ENCODE assay signal across 31 cellular contexts in the genomic region with DNA sequence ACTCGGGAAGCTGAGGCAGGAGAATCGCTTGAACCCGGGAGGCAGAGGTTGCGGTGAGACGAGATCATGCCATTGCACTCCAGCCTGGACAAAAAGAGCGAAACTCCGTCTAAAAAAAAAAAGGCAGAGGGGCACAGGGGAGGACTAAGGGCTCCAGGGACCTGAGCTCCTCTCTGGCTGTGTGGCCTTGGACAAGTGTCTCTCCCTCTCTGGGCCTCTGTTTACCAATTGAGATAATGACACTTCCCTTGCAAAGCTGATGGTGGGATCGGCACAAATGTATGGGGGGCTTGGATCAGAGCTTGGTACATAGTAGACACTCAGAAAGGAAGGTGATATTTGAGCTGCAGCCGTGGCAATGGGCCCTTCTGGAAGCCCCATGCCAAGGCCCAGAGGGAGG. TPM values are rescaled to one million over a fixed set of nuclear protein-coding genes. Genes with fewer than 3 reads are reported as not detected.
DNase-seq lines count a peak whose midpoint lies in the region; ATAC-seq and FAIRE-seq lines count a peak whose summit lies in the region.
"Had no signal": no experiment of that assay in that cellular context is flagged by ENCODE, and none has a peak within 500 bp of the region (broad histone marks: within the 10 kb centered on the region; RNA-seq: fewer than 3 reads in every experiment).

No MANE protein-coding gene starts in this region.

- H3K27ac Mint-ChIP-seq in activated naive CD4-positive, alpha-beta T cell treated with anti-CD3 and anti-CD28 coated beads for 36 hours: peak overlapping the region; percentile 60
- peak overlapping the region; percentile 69 for H3K27ac Mint-ChIP-seq in activated T-helper 1 cell treated with anti-CD3 and anti-CD28 coated beads, Interleukin-12 subunit alpha, Interleukin-12 subunit beta, Interleukin-2, Interleukin-4 antibody, amounts not matched to agents 30 ng/mL and 10 ng/mL and 1 ng/mL, durations not matched to agents 14 hours and 24 hours and 36 hours
- peak overlapping the region in 6 of 10 donors; percentile 2 to 89 (median 49) for H3K27ac Mint-ChIP-seq in naive thymus-derived CD8-positive, alpha-beta T cell
- H3K27ac Mint-ChIP-seq in stimulated activated naive B cell treated with anti-CD40 and anti-IgM and Interleukin-4, amounts not matched to agents 10 μg/mL and 1 μg/mL and 100 μg/mL, for 72 hours: no peak overlapping the region
- H3K27ac Mint-ChIP-seq: stimulated activated naive CD8-positive, alpha-beta T cell treated with anti-CD3 and anti-CD28 coated beads, Interleukin-15, Interleukin-2, amounts not matched to agents 100 ng/mL and 50 ng/mL, for 24 hours had no signal

- intact Hi-C loops in activated naive CD4-positive, alpha-beta T cell treated with anti-CD3 and anti-CD28 coated beads for 36 hours (cut with micrococcal nuclease): no loop called here
- intact Hi-C loops in activated T-helper 1 cell treated with anti-CD3 and anti-CD28 coated beads, Interleukin-12 subunit alpha, Interleukin-12 subunit beta, Interleukin-2, Interleukin-4 antibody, amounts not matched to agents 30 ng/mL and 10 ng/mL and 1 ng/mL, durations not matched to agents 14 hours and 24 hours and 36 hours (cut with micrococcal nuclease): no loop called here

- no peaks in the 10 kb centered on the region for H3K9me3 Mint-ChIP-seq in activated naive CD4-positive, alpha-beta T cell treated with anti-CD3 and anti-CD28 coated beads for 36 hours
- no peaks in the 10 kb centered on the region for H3K9me3 Mint-ChIP-seq in activated T-helper 1 cell treated with anti-CD3 and anti-CD28 coated beads, Interleukin-12 subunit alpha, Interleukin-12 subunit beta, Interleukin-2, Interleukin-4 antibody, amounts not matched to agents 30 ng/mL and 10 ng/mL and 1 ng/mL, durations not matched to agents 14 hours and 24 hours and 36 hours
- H3K9me3 Mint-ChIP-seq in naive thymus-derived CD8-positive, alpha-beta T cell: no peaks in the 10 kb centered on the region
- no peaks in the 10 kb centered on the region for H3K9me3 Mint-ChIP-seq in stimulated activated naive B cell treated with anti-CD40 and anti-IgM and Interleukin-4, amounts not matched to agents 10 μg/mL and 1 μg/mL and 100 μg/mL, for 72 hours
- H3K9me3 Mint-ChIP-seq: IgD-negative memory B cell; immature natural killer cell; stimulated activated naive CD8-positive, alpha-beta T cell treated with anti-CD3 and anti-CD28 coated beads, Interleukin-15, Interleukin-2, amounts not matched to agents 100 ng/mL and 50 ng/mL, for 24 hours had no signal

- no peak for ATAC-seq in naive thymus-derived CD8-positive, alpha-beta T cell
- no peak for ATAC-seq in stimulated activated naive B cell treated with anti-CD40 and anti-IgM and Interleukin-4, amounts not matched to agents 10 μg/mL and 1 μg/mL and 100 μg/mL, for 72 hours (replicated peaks)
- ATAC-seq: gastrocnemius medialis, GM12878, left colon had no signal

- no peak overlapping the region for H3K4me3 Mint-ChIP-seq in activated naive CD4-positive, alpha-beta T cell treated with anti-CD3 and anti-CD28 coated beads for 36 hours
- H3K4me3 Mint-ChIP-seq in activated T-helper 1 cell treated with anti-CD3 and anti-CD28 coated beads, Interleukin-12 subunit alpha, Interleukin-12 subunit beta, Interleukin-2, Interleukin-4 antibody, amounts not matched to agents 30 ng/mL and 10 ng/mL and 1 ng/mL, durations not matched to agents 14 hours and 24 hours and 36 hours: peak overlapping the region; percentile 48
- H3K4me3 Mint-ChIP-seq in naive thymus-derived CD8-positive, alpha-beta T cell: peak overlapping the region in 6 of 10 donors; percentile 17 to 55 (median 30)
- H3K4me3 Mint-ChIP-seq in stimulated activated naive B cell treated with anti-CD40 and anti-IgM and Interleukin-4, amounts not matched to agents 10 μg/mL and 1 μg/mL and 100 μg/mL, for 72 hours: no peak overlapping the region
- H3K4me3 Mint-ChIP-seq: stimulated activated naive CD8-positive, alpha-beta T cell treated with anti-CD3 and anti-CD28 coated beads, Interleukin-15, Interleukin-2, amounts not matched to agents 100 ng/mL and 50 ng/mL, for 24 hours had no signal

- POLR2A ChIA-PET in naive thymus-derived CD8-positive, alpha-beta T cell (lab: Charles Lee): interaction anchor here (0.7 kb wide), 1 partner anchor 75 kb away, joined by 3 read pairs; no protein-coding TSS in a partner anchor

- no peaks in the 10 kb centered on the region for H3K4me1 Mint-ChIP-seq in activated naive CD4-positive, alpha-beta T cell treated with anti-CD3 and anti-CD28 coated beads for 36 hours (ENCODE audit: low read depth)
- H3K4me1 Mint-ChIP-seq in activated T-helper 1 cell treated with anti-CD3 and anti-CD28 coated beads, Interleukin-12 subunit alpha, Interleukin-12 subunit beta, Interleukin-2, Interleukin-4 antibody, amounts not matched to agents 30 ng/mL and 10 ng/mL and 1 ng/mL, durations not matched to agents 14 hours and 24 hours and 36 hours (ENCODE audit: low read depth): no peaks in the 10 kb centered on the region
- H3K4me1 Mint-ChIP-seq in naive thymus-derived CD8-positive, alpha-beta T cell: peaks cover 0 to 13% (median 5%) of the 10 kb centered on the region in 4 donors
- H3K4me1 Mint-ChIP-seq in stimulated activated naive B cell treated with anti-CD40 and anti-IgM and Interleukin-4, amounts not matched to agents 10 μg/mL and 1 μg/mL and 100 μg/mL, for 72 hours: no peaks in the 10 kb centered on the region
- H3K4me1 Mint-ChIP-seq: immature natural killer cell had no signal

- no peak for FAIRE-seq in RCC 7860 (lab: Jason Lieb, UNC)
- FAIRE-seq: astrocyte, endometrium, GM12878 had no signal

- H3K4me3 ChIP-seq in H7 (ENCODE audit: insufficient read depth, low read depth, low read length): no peak overlapping the region
- H3K4me3 ChIP-seq: gastrocnemius medialis, GM12878, HAP-1, hepatocyte, PC-9, thoracic aorta, uterus had no signal

- no peaks in the 10 kb centered on the region for H3K27me3 Mint-ChIP-seq in activated naive CD4-positive, alpha-beta T cell treated with anti-CD3 and anti-CD28 coated beads for 36 hours (ENCODE audit: low read depth)
- H3K27me3 Mint-ChIP-seq in activated T-helper 1 cell treated with anti-CD3 and anti-CD28 coated beads, Interleukin-12 subunit alpha, Interleukin-12 subunit beta, Interleukin-2, Interleukin-4 antibody, amounts not matched to agents 30 ng/mL and 10 ng/mL and 1 ng/mL, durations not matched to agents 14 hours and 24 hours and 36 hours (ENCODE audit: insufficient read depth): no peaks in the 10 kb centered on the region
- peaks cover 0 to 3% (median 0%) of the 10 kb centered on the region in 5 donors for H3K27me3 Mint-ChIP-seq in naive thymus-derived CD8-positive, alpha-beta T cell
- peaks cover 13 to 29% of the 10 kb centered on the region in 2 donors for H3K27me3 Mint-ChIP-seq in stimulated activated naive B cell treated with anti-CD40 and anti-IgM and Interleukin-4, amounts not matched to agents 10 μg/mL and 1 μg/mL and 100 μg/mL, for 72 hours
- H3K27me3 Mint-ChIP-seq: IgD-negative memory B cell; stimulated activated naive CD8-positive, alpha-beta T cell treated with anti-CD3 and anti-CD28 coated beads, Interleukin-15, Interleukin-2, amounts not matched to agents 100 ng/mL and 50 ng/mL, for 24 hours had no signal

- no peaks in the 10 kb centered on the region for H3K36me3 ChIP-seq in H7 (replicated peaks; ENCODE audit: control insufficient read depth, insufficient read depth, low read length)
- H3K36me3 ChIP-seq: gastrocnemius medialis, HAP-1, thoracic aorta, uterus had no signal

- CTCF ChIA-PET in activated naive CD4-positive, alpha-beta T cell treated with anti-CD3 and anti-CD28 coated beads for 36 hours (lab: Charles Lee): interaction anchor here (0.6 to 1.5 kb wide), 5 partner anchors 11 to 204 kb away, joined by 3 to 6 read pairs (median 5); partner anchors contain the start of gene KDELR1

- H3K36me3 Mint-ChIP-seq in activated naive CD4-positive, alpha-beta T cell treated with anti-CD3 and anti-CD28 coated beads for 36 hours (ENCODE audit: low read depth): no peaks in the 10 kb centered on the region
- H3K36me3 Mint-ChIP-seq in activated T-helper 1 cell treated with anti-CD3 and anti-CD28 coated beads, Interleukin-12 subunit alpha, Interleukin-12 subunit beta, Interleukin-2, Interleukin-4 antibody, amounts not matched to agents 30 ng/mL and 10 ng/mL and 1 ng/mL, durations not matched to agents 14 hours and 24 hours and 36 hours (ENCODE audit: low read depth): no peaks in the 10 kb centered on the region
- no peaks in the 10 kb centered on the region for H3K36me3 Mint-ChIP-seq in naive thymus-derived CD8-positive, alpha-beta T cell
- H3K36me3 Mint-ChIP-seq in stimulated activated naive B cell treated with anti-CD40 and anti-IgM and Interleukin-4, amounts not matched to agents 10 μg/mL and 1 μg/mL and 100 μg/mL, for 72 hours: no peaks in the 10 kb centered on the region
- H3K36me3 Mint-ChIP-seq: IgD-negative memory B cell, immature natural killer cell had no signal

- DNase-seq in activated naive CD4-positive, alpha-beta T cell treated with anti-CD3 and anti-CD28 coated beads for 36 hours: no peak
- no peak for DNase-seq in activated naive CD4-positive, alpha-beta T cell (lab: John Stamatoyannopoulos, UW)
- DNase-seq in H7 (peak; percentile 22), RCC 7860 (ENCODE audit: low spot score) (no peak), NCI-H1436 treated with DMSO at 0.1 percent for 48 hours (lab: John Stamatoyannopoulos, UW) (no peak)
- no peak for DNase-seq in activated T-helper 1 cell treated with anti-CD3 and anti-CD28 coated beads, Interleukin-12 subunit alpha, Interleukin-12 subunit beta, Interleukin-2, Interleukin-4 antibody, amounts not matched to agents 30 ng/mL and 10 ng/mL and 1 ng/mL, durations not matched to agents 14 hours and 24 hours and 36 hours (ENCODE audit: low spot score)
- no peak for DNase-seq in naive thymus-derived CD8-positive, alpha-beta T cell
- no peak for DNase-seq in stimulated activated naive B cell treated with anti-CD40 and anti-IgM and Interleukin-4, amounts not matched to agents 10 μg/mL and 1 μg/mL and 100 μg/mL, for 72 hours
- DNase-seq: activated CD4-positive, CD25-positive, alpha-beta regulatory T cell treated with anti-CD3 and anti-CD28 coated beads, Interleukin-2, amount 50 U/mL, for 72 hours; C1 segment of cervical spinal cord; central memory CD4-positive, alpha-beta T cell; dermis blood vessel endothelial cell; gastrocnemius medialis; immature natural killer cell; left colon; NCI-H1092 treated with DMSO at 0.1 percent for 48 hours; NCI-H1930; NCI-H526; nucleus accumbens; PC-9; SHP77; uterus had no signal

- no peaks in the 10 kb centered on the region for H3K27me3 ChIP-seq in H7 (ENCODE audit: control insufficient read depth, insufficient read depth, low read length)
- H3K27me3 ChIP-seq: gastrocnemius medialis, hepatocyte, uterus had no signal

RNA-seq across cellular contexts. Expression of gene SPACA4, which starts 11.4 kb away (rescaled TPM):
- total RNA-seq in activated naive CD4-positive, alpha-beta T cell treated with anti-CD3 and anti-CD28 coated beads for 36 hours: not detected
- total RNA-seq in H7 (2014; rRNA removed; shearing (Covaris generic)): not detected in 2 replicates
- total RNA-seq in activated T-helper 1 cell treated with anti-CD3 and anti-CD28 coated beads, Interleukin-12 subunit alpha, Interleukin-12 subunit beta, Interleukin-2, Interleukin-4 antibody, amounts not matched to agents 30 ng/mL and 10 ng/mL and 1 ng/mL, durations not matched to agents 14 hours and 24 hours and 36 hours: not detected in 2 replicates
- total RNA-seq in naive thymus-derived CD8-positive, alpha-beta T cell: not detected
- not detected for polyA plus RNA-seq in naive thymus-derived CD8-positive, alpha-beta T cell
- total RNA-seq: astrocyte, dermis blood vessel endothelial cell, gastrocnemius medialis, GM12878, hepatocyte, left colon, PC-9, pulmonary artery endothelial cell, thoracic aorta, uterus had no signal
- polyA plus RNA-seq: GM12878, IgD-negative memory B cell, immature natural killer cell had no signal

RNA-seq across cellular contexts. Expression of gene FAM83E, which starts 19.7 kb away (rescaled TPM):
- total RNA-seq in activated naive CD4-positive, alpha-beta T cell treated with anti-CD3 and anti-CD28 coated beads for 36 hours: 1 to 10 TPM; 2.0 TPM
- total RNA-seq in H7 (2014; rRNA removed; shearing (Covaris generic)): 3.8 and 4.0 TPM in 2 replicates
- 7.3 TPM in 2 replicates for total RNA-seq in activated T-helper 1 cell treated with anti-CD3 and anti-CD28 coated beads, Interleukin-12 subunit alpha, Interleukin-12 subunit beta, Interleukin-2, Interleukin-4 antibody, amounts not matched to agents 30 ng/mL and 10 ng/mL and 1 ng/mL, durations not matched to agents 14 hours and 24 hours and 36 hours
- 1 to 10 TPM; 8.0 TPM for total RNA-seq in naive thymus-derived CD8-positive, alpha-beta T cell
- not detected for polyA plus RNA-seq in naive thymus-derived CD8-positive, alpha-beta T cell
- total RNA-seq: dermis blood vessel endothelial cell had no signal
- polyA plus RNA-seq: IgD-negative memory B cell, immature natural killer cell had no signal

RNA-seq across cellular contexts. Expression of gene RPL18, which starts 23.8 kb away (rescaled TPM):
- total RNA-seq in activated naive CD4-positive, alpha-beta T cell treated with anti-CD3 and anti-CD28 coated beads for 36 hours: 1,000 to 10,000 TPM; 2,373 to 2,473 TPM
- 3,978 and 5,156 TPM in 2 replicates for total RNA-seq in H7 (2014; rRNA removed; shearing (Covaris generic))
- total RNA-seq in activated T-helper 1 cell treated with anti-CD3 and anti-CD28 coated beads, Interleukin-12 subunit alpha, Interleukin-12 subunit beta, Interleukin-2, Interleukin-4 antibody, amounts not matched to agents 30 ng/mL and 10 ng/mL and 1 ng/mL, durations not matched to agents 14 hours and 24 hours and 36 hours: 1,774 and 1,780 TPM in 2 replicates
- 1,000 to 10,000 TPM; 2,380 to 2,437 TPM for total RNA-seq in naive thymus-derived CD8-positive, alpha-beta T cell
- 1,000 to 10,000 TPM; 2,610 to 3,008 (median 2,848) TPM for polyA plus RNA-seq in naive thymus-derived CD8-positive, alpha-beta T cell

RNA-seq across cellular contexts. Expression of gene SPHK2, which starts 24.1 kb away (rescaled TPM):
- 10 to 100 TPM; 20.1 to 20.6 TPM for total RNA-seq in activated naive CD4-positive, alpha-beta T cell treated with anti-CD3 and anti-CD28 coated beads for 36 hours
- 10.9 and 26.4 TPM in 2 replicates for total RNA-seq in H7 (2014; rRNA removed; shearing (Covaris generic))
- 40.8 and 44.1 TPM in 2 replicates for total RNA-seq in activated T-helper 1 cell treated with anti-CD3 and anti-CD28 coated beads, Interleukin-12 subunit alpha, Interleukin-12 subunit beta, Interleukin-2, Interleukin-4 antibody, amounts not matched to agents 30 ng/mL and 10 ng/mL and 1 ng/mL, durations not matched to agents 14 hours and 24 hours and 36 hours
- 10 to 100 TPM; 39.1 to 40.4 TPM for total RNA-seq in naive thymus-derived CD8-positive, alpha-beta T cell
- 1 to 10 TPM; 7.5 to 9.1 (median 8.3) TPM for polyA plus RNA-seq in naive thymus-derived CD8-positive, alpha-beta T cell

RNA-seq across cellular contexts. Expression of gene DBP, which starts 42.0 kb away (rescaled TPM):
- total RNA-seq in activated naive CD4-positive, alpha-beta T cell treated with anti-CD3 and anti-CD28 coated beads for 36 hours: 1 to 10 TPM; 7.8 to 9.7 TPM
- total RNA-seq in H7 (2014; rRNA removed; shearing (Covaris generic)): 11.2 and 18.2 TPM in 2 replicates
- 8.5 and 9.1 TPM in 2 replicates for total RNA-seq in activated T-helper 1 cell treated with anti-CD3 and anti-CD28 coated beads, Interleukin-12 subunit alpha, Interleukin-12 subunit beta, Interleukin-2, Interleukin-4 antibody, amounts not matched to agents 30 ng/mL and 10 ng/mL and 1 ng/mL, durations not matched to agents 14 hours and 24 hours and 36 hours
- 10 to 100 TPM; 63.1 to 66.6 TPM for total RNA-seq in naive thymus-derived CD8-positive, alpha-beta T cell
- polyA plus RNA-seq in naive thymus-derived CD8-positive, alpha-beta T cell: 10 to 100 TPM; 37.5 to 97.8 (median 63.1) TPM

Comparison
In these comparisons a context has a peak if more than half of its experiments do, and no peak if none do; other contexts are left out.
1. H3K4me3 Mint-ChIP-seq: peak in activated T-helper 1 cell treated with anti-CD3 and anti-CD28 coated beads, Interleukin-12 subunit alpha, Interleukin-12 subunit beta, Interleukin-2, Interleukin-4 antibody, amounts not matched to agents 30 ng/mL and 10 ng/mL and 1 ng/mL, durations not matched to agents 14 hours and 24 hours and 36 hours (single experiment) and naive thymus-derived CD8-positive, alpha-beta T cell (6 of 10); none in activated naive CD4-positive, alpha-beta T cell treated with anti-CD3 and anti-CD28 coated beads for 36 hours (single experiment) and stimulated activated naive B cell treated with anti-CD40 and anti-IgM and Interleukin-4, amounts not matched to agents 10 μg/mL and 1 μg/mL and 100 μg/mL, for 72 hours (0 of 2).